In the genomic region with DNA sequence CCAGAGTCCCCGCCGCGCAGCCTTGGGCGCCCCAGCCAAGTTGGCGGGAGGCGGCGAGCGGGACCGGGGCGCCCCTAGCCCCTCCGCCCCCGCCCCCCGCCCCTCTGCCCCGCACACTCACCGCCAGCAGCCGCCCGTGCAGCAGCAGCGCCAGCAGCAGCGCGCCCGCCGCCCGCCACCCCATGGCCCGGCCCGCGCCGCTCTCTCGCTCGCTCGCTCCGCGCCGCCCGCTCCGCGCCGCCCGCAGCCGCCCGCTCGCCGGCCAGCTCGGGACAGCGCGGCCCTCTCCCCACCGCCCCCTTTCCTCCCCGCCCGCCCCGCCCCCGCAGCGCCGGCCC, we compare ENCODE assay signal across 8 cellular contexts. TPM values are rescaled to one million over a fixed set of nuclear protein-coding genes. Genes with fewer than 3 reads are reported as not detected.
A peak's percentile ranks its signal among the peaks of the same experiment; 100 is the strongest.
DNase-seq lines count a peak whose midpoint lies in the region; ATAC-seq, FAIRE-seq and TF ChIP-seq lines count a peak whose summit lies in the region.

A gene (minus strand): TSS at position 277 of the 338 bp plus-strand sequence. CDS start 93 bp downstream, at position 184.

- H3K4me3 ChIP-seq in left ventricle myocardium inferior (peak within 1 kb of the TSS; percentile 75), sigmoid colon (peak within 1 kb of the TSS; percentile 67 to 95 (median 84))

- no peak for FAIRE-seq in H54 (lab: Jason Lieb, UNC)

- H3K36me3 ChIP-seq in left ventricle myocardium inferior: peaks cover 4% of the 10 kb centered on the region
- no peaks in the 10 kb centered on the region for H3K36me3 ChIP-seq in sigmoid colon

- no peak for TF ChIP-seq CTCF in activated CD8-positive, alpha-beta T cell treated with anti-CD3 and anti-CD28 coated beads for 36 hours (IDR thresholded peaks at IDR 0.05)
- TF ChIP-seq CTCF in left ventricle myocardium inferior (IDR thresholded peaks at IDR 0.05; ENCODE audit: borderline replicate concordance): no peak
- no peak for TF ChIP-seq CTCF in sigmoid colon (IDR thresholded peaks at IDR 0.05)
- no peak for TF ChIP-seq CTCF in GM13977 (IDR thresholded peaks at IDR 0.05; ENCODE audit: extremely low read depth, insufficient read depth, missing control alignments)

- no peak for TF ChIP-seq EP300 in sigmoid colon (IDR thresholded peaks at IDR 0.05)

- H3K9me3 Mint-ChIP-seq in activated CD8-positive, alpha-beta T cell treated with anti-CD3 and anti-CD28 coated beads for 36 hours: no peaks in the 10 kb centered on the region

- H3K27ac ChIP-seq in left ventricle myocardium inferior (replicated peaks) (peak within 1 kb of the TSS; percentile 96), sigmoid colon (peak within 1 kb of the TSS; percentile 92 to 99 (median 98))

- CTCF ChIA-PET in activated CD8-positive, alpha-beta T cell treated with anti-CD3 and anti-CD28 coated beads for 36 hours (lab: Charles Lee): no interaction called here

- WGBS in sigmoid colon, 2 donors: 0 to 1% methylated on average over 50 to 52 of the region's 52 CpGs

- H3K27ac Mint-ChIP-seq in activated CD8-positive, alpha-beta T cell treated with anti-CD3 and anti-CD28 coated beads for 36 hours: peak within 1 kb of the TSS; percentile 20

- ATAC-seq in activated CD8-positive, alpha-beta T cell treated with anti-CD3 and anti-CD28 coated beads for 36 hours: no peak
- no peak for ATAC-seq in GM21360 (IDR thresholded peaks at IDR 0.05; ENCODE audit: unreplicated experiment)

- no peaks in the 10 kb centered on the region for H3K36me3 Mint-ChIP-seq in activated CD8-positive, alpha-beta T cell treated with anti-CD3 and anti-CD28 coated beads for 36 hours (ENCODE audit: low read depth)

- H3K9me3 ChIP-seq in left ventricle myocardium inferior (replicated peaks) (no peaks in the 10 kb centered on the region), sigmoid colon (no peaks in the 10 kb centered on the region)

- H3K4me3 Mint-ChIP-seq in activated CD8-positive, alpha-beta T cell treated with anti-CD3 and anti-CD28 coated beads for 36 hours: peak within 1 kb of the TSS; percentile 75

- peaks cover 16% of the 10 kb centered on the region for H3K27me3 Mint-ChIP-seq in activated CD8-positive, alpha-beta T cell treated with anti-CD3 and anti-CD28 coated beads for 36 hours

- intact Hi-C loops in activated CD8-positive, alpha-beta T cell treated with anti-CD3 and anti-CD28 coated beads for 36 hours (cut with micrococcal nuclease): no loop called here
- intact Hi-C loops in left ventricle myocardium inferior (cut with micrococcal nuclease): no loop called here
- intact Hi-C loops in sigmoid colon (cut with DNase I): loop anchor here (10.0 kb wide), 1 partner anchor 602 kb away; no protein-coding TSS in a partner anchor

- POLR2A ChIA-PET in activated CD8-positive, alpha-beta T cell treated with anti-CD3 and anti-CD28 coated beads for 36 hours (lab: Charles Lee): interaction anchor here (0.9 to 1.3 kb wide), 3 partner anchors 8 to 23 kb away, joined by 3 read pairs; no protein-coding TSS in a partner anchor

- peaks cover 94% of the 10 kb centered on the region for H3K4me1 ChIP-seq in left ventricle myocardium inferior
- peaks cover 0 to 88% (median 83%) of the 10 kb centered on the region in 4 donors for H3K4me1 ChIP-seq in sigmoid colon

- peaks cover 18% of the 10 kb centered on the region for H3K4me1 Mint-ChIP-seq in activated CD8-positive, alpha-beta T cell treated with anti-CD3 and anti-CD28 coated beads for 36 hours (ENCODE audit: low read depth)

- DNase-seq in H54 (ENCODE audit: insufficient read length, low spot score) (no peak), left ventricle myocardium inferior (no peak), sigmoid colon (no peak), GM13977 (ENCODE audit: low spot score) (no peak), glomerular visceral epithelial cell (ENCODE audit: extremely low spot score) (no peak)
- no peak for DNase-seq in activated CD8-positive, alpha-beta T cell treated with anti-CD3 and anti-CD28 coated beads for 36 hours
- no peak for DNase-seq in stimulated activated CD4-positive, alpha-beta T cell treated with anti-CD3 and anti-CD28 coated beads, Interleukin-1b, Interleukin-23, amount 100 ng/mL, for 48 hours

- TF ChIP-seq POLR2A in H54 (IDR thresholded peaks at IDR 0.05; ENCODE audit: low read depth, low read length) (peak; percentile 76), sigmoid colon (IDR thresholded peaks at IDR 0.05) (no peak)

- in situ Hi-C loops in GM13977 (cut with MboI; ENCODE audit: low pct_unique_long_range_greater_than_20kb, low sequenced_read_pairs, unreplicated experiment): no loop called here

- H3K27me3 ChIP-seq in left ventricle myocardium inferior (ENCODE audit: low read depth) (no peaks in the 10 kb centered on the region), sigmoid colon (no peaks in the 10 kb centered on the region)

RNA-seq across cellular contexts. Expression of the gene that starts here (rescaled TPM):
- total RNA-seq in activated CD8-positive, alpha-beta T cell treated with anti-CD3 and anti-CD28 coated beads for 36 hours: 10 to 100 TPM; 52.1 to 59.0 TPM
- 257 TPM for total RNA-seq in left ventricle myocardium inferior
- 100 to 1,000 TPM in 3 of 4 donors, 10 to 100 TPM in 1; 66.3 to 761 (median 213) TPM for total RNA-seq in sigmoid colon
- 100 to 1,000 TPM in 1 of 3 donors, 10 to 100 TPM in 1, 1 to 10 TPM in 1; 6.0 to 104 (median 10.4) TPM for polyA plus RNA-seq in sigmoid colon
